Comparison of ENCODE assay signal across 9 cellular contexts in the genomic region with DNA sequence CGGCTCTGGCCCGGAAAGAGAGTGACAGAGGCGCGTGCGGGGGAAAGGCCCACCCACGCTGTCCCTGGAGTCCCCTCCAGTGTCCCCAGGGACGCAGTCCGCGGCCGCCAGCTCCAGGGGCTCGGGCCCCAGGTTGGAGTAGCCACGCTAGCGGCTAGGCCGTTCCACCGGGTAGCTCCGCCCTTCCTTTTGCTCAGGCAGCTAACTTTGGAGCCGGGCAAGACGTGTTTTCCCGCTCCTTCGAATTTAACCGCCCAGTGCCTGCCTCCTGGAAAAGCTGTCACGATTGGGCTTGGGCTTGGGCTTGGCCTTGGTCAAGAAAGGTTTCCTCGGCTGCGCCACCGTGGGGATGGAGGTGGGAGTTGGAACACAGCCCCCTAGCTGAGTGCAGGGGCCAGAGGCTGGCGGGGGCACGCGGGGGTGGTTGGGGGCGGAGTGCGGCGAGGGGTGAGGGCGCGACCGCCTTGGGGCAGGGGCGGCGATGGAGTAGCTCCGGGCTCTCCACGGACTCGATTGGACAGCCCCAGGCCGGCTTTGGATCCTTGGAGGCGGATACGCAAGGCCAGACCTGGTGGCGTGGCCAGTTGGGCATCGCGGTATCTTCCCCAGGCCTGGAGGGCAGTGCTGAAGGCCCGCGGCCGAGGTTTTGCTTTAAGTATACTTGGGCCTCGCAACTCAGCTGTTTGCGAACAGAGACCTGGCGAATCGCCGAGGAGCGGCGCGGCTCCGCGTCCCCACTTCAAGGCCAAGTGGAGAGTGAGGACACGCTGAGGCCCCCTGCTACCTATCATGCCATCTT. TPM values are rescaled to one million over a fixed set of nuclear protein-coding genes. Genes with fewer than 3 reads are reported as not detected.
DNase-seq lines count a peak whose midpoint lies in the region; FAIRE-seq and TF ChIP-seq lines count a peak whose summit lies in the region.
"Had no signal": no experiment of that assay in that cellular context is flagged by ENCODE, and none has a peak within 500 bp of the region (broad histone marks: within the 10 kb centered on the region; RNA-seq: fewer than 3 reads in every experiment).

No MANE protein-coding gene starts in this region.

- no peaks in the 10 kb centered on the region for H3K9me3 ChIP-seq in kidney (ENCODE audit: control insufficient read depth in 1 of 2, low read length in 2 of 2)
- H3K9me3 ChIP-seq in stomach smooth muscle (ENCODE audit: control insufficient read depth in 2 of 2, low read length in 2 of 2) = no peaks in the 10 kb centered on the region

- H3K27me3 ChIP-seq in stomach smooth muscle (ENCODE audit: control insufficient read depth in 1 of 2, insufficient read depth in 2 of 2, low read length in 2 of 2) = peaks cover 76 to 94% of the 10 kb centered on the region in 2 donors

- H3K4me1 ChIP-seq in kidney (ENCODE audit: control insufficient read depth in 1 of 2, insufficient read depth in 1 of 2, low read depth in 1 of 2, low read length in 2 of 2) (peaks cover 0 to 14% of the 10 kb centered on the region in 2 donors), stomach smooth muscle (ENCODE audit: control insufficient read depth, insufficient read depth, low read length) (peaks cover 38% of the 10 kb centered on the region)

- H3K27me3 Mint-ChIP-seq in activated naive CD8-positive, alpha-beta T cell = peaks cover 54% of the 10 kb centered on the region

- H3K27ac ChIP-seq in kidney (ENCODE audit: low read depth in 2 of 2, low read length in 2 of 2) (no peak overlapping the region), stomach smooth muscle (ENCODE audit: low read length) (no peak overlapping the region)

- H3K36me3 ChIP-seq in kidney (ENCODE audit: control insufficient read depth in 1 of 2, insufficient read depth in 2 of 2, low read length in 2 of 2) (no peaks in the 10 kb centered on the region), stomach smooth muscle (ENCODE audit: control insufficient read depth in 2 of 2, insufficient read depth in 2 of 2, low read length in 2 of 2) (no peaks in the 10 kb centered on the region)

- peaks cover 40% of the 10 kb centered on the region for H3K4me1 Mint-ChIP-seq in activated naive CD8-positive, alpha-beta T cell (ENCODE audit: low read depth)

- no peak overlapping the region for H3K27ac Mint-ChIP-seq in activated naive CD8-positive, alpha-beta T cell

- FAIRE-seq in kidney (lab: Jason Lieb, UNC) = no peak

- H3K4me3 ChIP-seq in kidney (ENCODE audit: low read length in 2 of 2) = peak overlapping the region in 1 of 2 donors; percentile 15
- H3K4me3 ChIP-seq in stomach smooth muscle (ENCODE audit: low read length in 2 of 2) = peak overlapping the region; percentile 46 to 65

- H3K9ac ChIP-seq in kidney (ENCODE audit: low read length in 2 of 2) (no peak overlapping the region), stomach smooth muscle (ENCODE audit: low read length in 2 of 2) (no peak overlapping the region)

- peak overlapping the region; percentile 78 for H3K4me3 Mint-ChIP-seq in activated naive CD8-positive, alpha-beta T cell

- H3K36me3 Mint-ChIP-seq in activated naive CD8-positive, alpha-beta T cell = no peaks in the 10 kb centered on the region

- DNase-seq in CD1c-positive myeloid dendritic cell (ENCODE audit: extremely low spot score) = peak; percentile 23
- DNase-seq in LoVo (ENCODE audit: low spot score) = peak; percentile 25
- DNase-seq in kidney = peak; percentile 77
- DNase-seq in AG20443 (ENCODE audit: low spot score) = no peak
- no peak for DNase-seq in NK-92 treated with Interleukin-12 subunit alpha and Interleukin-12 subunit beta, amount 100 ng/mL, for 24 hours (lab: John Stamatoyannopoulos, UW)
- DNase-seq in GDM1 (lab: John Stamatoyannopoulos, UW) = no peak

- intact Hi-C loops in kidney (cut with DNase I) = no loop called here

- no peak for TF ChIP-seq CTCF in kidney (IDR thresholded peaks at IDR 0.05; ENCODE audit: borderline replicate concordance, extremely low read depth, insufficient read depth)

- H3K9me3 Mint-ChIP-seq in activated naive CD8-positive, alpha-beta T cell (ENCODE audit: low read depth) = no peaks in the 10 kb centered on the region

RNA-seq across cellular contexts. Expression of gene LINC00237, which starts 4.5 kb away (rescaled TPM):
- not detected for total RNA-seq in kidney
- polyA plus RNA-seq in kidney (ENCODE audit: insufficient read depth, low read depth, low replicate concordance) = not detected
- polyA plus RNA-seq: adipose tissue had no signal

RNA-seq across cellular contexts. Expression of gene KIZ, which starts 24.2 kb away (rescaled TPM):
- 21.8 TPM for total RNA-seq in kidney
- polyA plus RNA-seq in kidney (ENCODE audit: insufficient read depth, low read depth, low replicate concordance) = 17.3 TPM

Comparison
In these comparisons a context has a peak if more than half of its experiments do, and no peak if none do; other contexts are left out.
1. DNase-seq: peak in CD1c-positive myeloid dendritic cell (single experiment), LoVo (single experiment) and kidney (single experiment); none in AG20443 (single experiment), NK-92 treated with Interleukin-12 subunit alpha and Interleukin-12 subunit beta, amount 100 ng/mL, for 24 hours (single experiment) and GDM1 (single experiment).